1 cellular context compared by ENCODE assay signal in the genomic region with DNA sequence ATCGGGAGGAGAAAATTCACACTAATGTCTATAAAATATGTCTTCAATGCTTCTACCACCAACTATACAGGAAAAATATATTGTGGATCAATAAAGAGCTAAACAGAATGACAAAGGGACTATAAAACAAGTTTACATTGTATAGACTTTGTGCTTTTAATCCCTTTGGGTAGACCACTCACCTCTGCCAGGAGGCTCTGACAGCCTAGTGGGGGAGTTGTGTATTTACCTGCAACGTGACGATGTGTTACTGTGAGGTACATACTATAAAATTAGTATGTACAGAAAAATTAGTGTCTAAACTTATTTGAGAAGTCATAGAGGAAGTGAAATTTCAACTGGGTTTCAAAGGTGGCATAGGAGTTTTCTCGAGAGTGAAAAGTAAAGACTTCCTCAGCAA.
TF ChIP-seq lines count a peak whose summit lies in the region.

No MANE protein-coding gene starts in this region.

TF ChIP-seq in HepG2, 621 proteins besides CTCF, POLR2A, EP300 and RAD21 (continued from another document):
- TF ChIP-seq SETDB1 (CRISPR knock-in tag; IDR thresholded peaks at IDR 0.05; ENCODE audit: borderline replicate concordance), result no peak
- no peak for TF ChIP-seq BORCS8-MEF2B (CRISPR knock-in tag; IDR thresholded peaks at IDR 0.05)
- no peak for TF ChIP-seq BRD4 (CRISPR knock-in tag; IDR thresholded peaks at IDR 0.05)
- no peak for TF ChIP-seq ELF3 (CRISPR knock-in tag; IDR thresholded peaks at IDR 0.05)
- no peak for TF ChIP-seq CREB3 (CRISPR knock-in tag; IDR thresholded peaks at IDR 0.05)
- no peak for TF ChIP-seq ZKSCAN5 (CRISPR knock-in tag; IDR thresholded peaks at IDR 0.05)
- no peak for TF ChIP-seq ZNF546 (CRISPR knock-in tag; conservative IDR thresholded peaks at IDR 0.05)
- TF ChIP-seq ZNF772 (CRISPR knock-in tag; IDR thresholded peaks at IDR 0.05), result no peak
- no peak for TF ChIP-seq ZGPAT (CRISPR knock-in tag; IDR thresholded peaks at IDR 0.05)
- TF ChIP-seq, protein P1, sequence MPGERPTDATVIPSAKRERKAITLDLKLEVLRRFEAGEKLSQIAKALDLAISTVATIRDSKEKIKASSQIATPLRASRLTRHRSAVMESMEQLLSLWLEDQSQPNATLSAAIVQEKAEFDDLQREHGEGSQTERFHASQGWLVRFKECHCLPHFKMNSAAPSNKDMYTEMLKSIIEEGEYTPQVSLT (CRISPR knock-in tag; IDR thresholded peaks at IDR 0.05; ENCODE audit: borderline replicate concordance, low read depth), result no peak
- no peak for TF ChIP-seq ARNTL (CRISPR knock-in tag; IDR thresholded peaks at IDR 0.05)
- TF ChIP-seq ZNF747 (CRISPR knock-in tag; IDR thresholded peaks at IDR 0.05; ENCODE audit: borderline replicate concordance), result no peak
- TF ChIP-seq ZNF629 (CRISPR knock-in tag; conservative IDR thresholded peaks at IDR 0.05), result no peak
- TF ChIP-seq CBX5 (CRISPR knock-in tag; IDR thresholded peaks at IDR 0.05; ENCODE audit: borderline replicate concordance), result no peak
- no peak for TF ChIP-seq MTA1 (CRISPR knock-in tag; IDR thresholded peaks at IDR 0.05; ENCODE audit: borderline replicate concordance)
- TF ChIP-seq ZNF549 (CRISPR knock-in tag; IDR thresholded peaks at IDR 0.05), result no peak
